22 cellular contexts compared by ENCODE assay signal in the genomic region with DNA sequence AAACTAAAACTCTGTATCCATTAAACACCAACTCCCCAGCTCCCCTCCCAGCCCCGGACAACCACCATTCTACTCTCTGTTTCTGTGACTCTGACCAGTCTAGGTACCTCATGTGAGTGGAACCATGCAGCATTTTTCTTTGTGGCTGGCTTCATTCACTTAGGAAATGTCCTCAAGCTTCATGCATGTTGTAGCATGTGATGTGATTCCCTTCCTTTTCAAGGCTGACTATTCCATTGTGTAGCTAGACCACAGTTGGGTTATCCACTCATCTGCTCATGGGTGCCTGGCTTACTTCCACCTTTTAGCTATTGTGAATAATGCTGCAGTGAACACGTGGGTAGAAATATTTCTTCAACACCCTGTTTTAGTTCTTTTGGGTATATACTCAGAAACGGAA. TPM values are rescaled to one million over a fixed set of nuclear protein-coding genes. Genes with fewer than 3 reads are reported as not detected.
A peak's percentile ranks its signal among the peaks of the same experiment; 100 is the strongest.
DNase-seq lines count a peak whose midpoint lies in the region; ATAC-seq, FAIRE-seq and TF ChIP-seq lines count a peak whose summit lies in the region.
"Had no signal": no experiment of that assay in that cellular context is flagged by ENCODE, and none has a peak within 500 bp of the region (broad histone marks: within the 10 kb centered on the region; RNA-seq: fewer than 3 reads in every experiment).

No MANE protein-coding gene starts in this region.

- ATAC-seq in GM18870 (IDR thresholded peaks at IDR 0.05; ENCODE audit: unreplicated experiment) (no peak), GM21367 (IDR thresholded peaks at IDR 0.05; ENCODE audit: unreplicated experiment) (no peak)
- ATAC-seq: HCT116 had no signal

- peaks cover 2% of the 10 kb centered on the region for H3K79me2 ChIP-seq in hepatocyte

- 94% methylated on average over 3 of the region's 3 CpGs for WGBS in hepatocyte (ENCODE audit: low lambda C conversion rate, missing lambda C conversion rate)
- WGBS in small intestine, 3 donors, result 93 to 95% (median 95%) methylated on average over 3 of the region's 3 CpGs

- FAIRE-seq in small intestine (lab: Jason Lieb, UNC), result no peak
- FAIRE-seq: A204.1, H1 had no signal

- no peaks in the 10 kb centered on the region for H3K9me3 ChIP-seq in hepatocyte (ENCODE audit: low read depth)
- no peaks in the 10 kb centered on the region for H3K9me3 ChIP-seq in small intestine (ENCODE audit: control insufficient read depth, low read depth)
- H3K9me3 ChIP-seq: BLaER1, SJSA1 had no signal

- peaks cover 42% of the 10 kb centered on the region for H3K36me3 Mint-ChIP-seq in endothelial cell (ENCODE audit: low read depth, unreplicated experiment)
- peaks cover 21% of the 10 kb centered on the region for H3K36me3 Mint-ChIP-seq in type B pancreatic cell

- in situ Hi-C loops in SK-MEL-5 (cut with HindIII; ENCODE audit: low pct_unique_long_range_greater_than_20kb, low sequenced_read_pairs), result no loop called here

- H3K27me3 Mint-ChIP-seq in endothelial cell (ENCODE audit: unreplicated experiment) (peaks cover 5% of the 10 kb centered on the region), type B pancreatic cell (no peaks in the 10 kb centered on the region)
- H3K27me3 Mint-ChIP-seq: CD4-positive, alpha-beta T cell had no signal

- no peak overlapping the region for H3K4me2 ChIP-seq in hepatocyte
- H3K4me2 ChIP-seq: BLaER1 had no signal

- no peaks in the 10 kb centered on the region for H4K20me1 ChIP-seq in hepatocyte (ENCODE audit: insufficient read depth, poor library complexity, severe bottlenecking)
- H4K20me1 ChIP-seq: BLaER1 had no signal

- H3K27me3 ChIP-seq in hepatocyte (no peaks in the 10 kb centered on the region), small intestine (ENCODE audit: control insufficient read depth in 2 of 2, insufficient read depth in 2 of 2, low read length in 2 of 2) (no peaks in the 10 kb centered on the region)
- H3K27me3 ChIP-seq: BLaER1, SJSA1 had no signal

- H3K4me3 ChIP-seq in hepatocyte (no peak overlapping the region), small intestine (ENCODE audit: low read depth in 1 of 2, low read length in 2 of 2) (no peak overlapping the region)
- H3K4me3 ChIP-seq: BLaER1, SJSA1 had no signal

- H3K4me3 Mint-ChIP-seq in endothelial cell (ENCODE audit: unreplicated experiment), result peak overlapping the region; percentile 42
- H3K4me3 Mint-ChIP-seq in type B pancreatic cell, result no peak overlapping the region
- H3K4me3 Mint-ChIP-seq: CD4-positive, alpha-beta T cell had no signal

- DNase-seq in SK-MEL-5 (ENCODE audit: low read depth, low spot score) (peak; percentile 75), endothelial cell (ENCODE audit: low spot score) (no peak), hepatocyte (ENCODE audit: low spot score) (no peak), type B pancreatic cell (ENCODE audit: extremely low spot score, unreplicated experiment) (peak; percentile 13), small intestine (no peak)
- DNase-seq: CD4-positive, alpha-beta T cell; DMS53; IMR-90; KG1; MM.1S; NCI-H1694; NCI-H2081; NCI-H2227 treated with DMSO at 0.1 percent for 48 hours; NCI-H526 treated with DMSO at 0.1 percent for 48 hours; RPMI8226 had no signal

- H3K36me3 ChIP-seq in hepatocyte (replicated peaks; ENCODE audit: insufficient read depth, low read depth), result no peaks in the 10 kb centered on the region
- H3K36me3 ChIP-seq in small intestine (ENCODE audit: control insufficient read depth in 2 of 2, insufficient read depth in 2 of 2, low read length in 2 of 2), result peaks cover 22 to 26% of the 10 kb centered on the region in 2 donors

- TF ChIP-seq CTCF in endothelial cell (IDR thresholded peaks at IDR 0.05; ENCODE audit: unreplicated experiment) (no peak), hepatocyte (IDR thresholded peaks at IDR 0.05; ENCODE audit: poor library complexity) (no peak), type B pancreatic cell (conservative IDR thresholded peaks at IDR 0.05) (no peak)

- H3K27ac Mint-ChIP-seq in endothelial cell (ENCODE audit: unreplicated experiment), result no peak overlapping the region
- no peak overlapping the region for H3K27ac Mint-ChIP-seq in type B pancreatic cell

- no peaks in the 10 kb centered on the region for H3K9me3 Mint-ChIP-seq in endothelial cell (ENCODE audit: unreplicated experiment)
- H3K9me3 Mint-ChIP-seq in type B pancreatic cell, result no peaks in the 10 kb centered on the region
- H3K9me3 Mint-ChIP-seq: CD4-positive, alpha-beta T cell had no signal

- H3K4me1 Mint-ChIP-seq in endothelial cell (ENCODE audit: unreplicated experiment), result peaks cover 3% of the 10 kb centered on the region
- peaks cover 5% of the 10 kb centered on the region for H3K4me1 Mint-ChIP-seq in type B pancreatic cell (ENCODE audit: unreplicated experiment)

- H3K9me2 ChIP-seq in hepatocyte (replicated peaks; ENCODE audit: insufficient read depth), result no peaks in the 10 kb centered on the region

- H3K4me1 ChIP-seq in hepatocyte (ENCODE audit: insufficient read depth) (no peaks in the 10 kb centered on the region), small intestine (ENCODE audit: control insufficient read depth in 2 of 2, insufficient read depth in 1 of 2, low read depth in 1 of 2, low read length in 1 of 2) (peaks cover 0 to 1% of the 10 kb centered on the region in 2 donors)
- H3K4me1 ChIP-seq: SJSA1 had no signal

- no peak overlapping the region for H2AFZ ChIP-seq in hepatocyte

- peak overlapping the region; percentile 47 for H3K27ac ChIP-seq in hepatocyte
- H3K27ac ChIP-seq in small intestine (ENCODE audit: low read depth in 1 of 2, low read length in 1 of 2), result no peak overlapping the region
- H3K27ac ChIP-seq: BLaER1, SJSA1 had no signal

RNA-seq across cellular contexts. Expression of a gene that starts 8.8 kb away (rescaled TPM):
- 66.6 and 75.5 TPM in 2 replicates for total RNA-seq in SK-MEL-5 (2014; rRNA removed; shearing (Covaris generic))
- polyA plus RNA-seq in SK-MEL-5 (2015; cell fraction: cytosol; rRNA removed), result 43.4 and 50.2 TPM in 2 replicates
- 100 and 127 TPM in 2 replicates for polyA plus RNA-seq in SK-MEL-5 (2015; cell fraction: nucleus; rRNA removed)
- total RNA-seq in endothelial cell (ENCODE audit: unreplicated experiment) (35.4 TPM), hepatocyte (42.4 and 52.0 TPM in 2 replicates), type B pancreatic cell (ENCODE audit: low replicate concordance) (50.3 and 56.2 TPM in 2 replicates)
- polyA plus RNA-seq in hepatocyte (61.2 and 77.0 TPM in 2 replicates), small intestine (100 to 1,000 TPM in 1 of 3 donors, 10 to 100 TPM in 2; 20.4 to 171 (median 95.7) TPM)

RNA-seq across cellular contexts. Expression of a gene that starts 41.5 kb away (rescaled TPM):
- 28.3 and 29.6 TPM in 2 replicates for total RNA-seq in SK-MEL-5 (2014; rRNA removed; shearing (Covaris generic))
- polyA plus RNA-seq in SK-MEL-5 (2015; cell fraction: cytosol; rRNA removed), result 23.3 and 29.6 TPM in 2 replicates
- polyA plus RNA-seq in SK-MEL-5 (2015; cell fraction: nucleus; rRNA removed), result 34.0 and 37.4 TPM in 2 replicates
- total RNA-seq in endothelial cell (ENCODE audit: unreplicated experiment), result 34.7 TPM
- 16.2 and 21.0 TPM in 2 replicates for total RNA-seq in hepatocyte
- 14.0 and 14.6 TPM in 2 replicates for polyA plus RNA-seq in hepatocyte
- total RNA-seq in type B pancreatic cell (ENCODE audit: low replicate concordance), result 14.7 and 16.3 TPM in 2 replicates
- polyA plus RNA-seq in small intestine, result 10 to 100 TPM; 14.4 to 31.1 (median 28.2) TPM

RNA-seq across cellular contexts. Expression of a gene that starts 47.6 kb away (rescaled TPM):
- 118 and 127 TPM in 2 replicates for total RNA-seq in SK-MEL-5 (2014; rRNA removed; shearing (Covaris generic))
- polyA plus RNA-seq in SK-MEL-5 (2015; cell fraction: cytosol; rRNA removed), result 197 and 208 TPM in 2 replicates
- 98.1 and 104 TPM in 2 replicates for polyA plus RNA-seq in SK-MEL-5 (2015; cell fraction: nucleus; rRNA removed)
- 73.6 TPM for total RNA-seq in endothelial cell (ENCODE audit: unreplicated experiment)
- 97.2 and 115 TPM in 2 replicates for total RNA-seq in hepatocyte
- 183 and 185 TPM in 2 replicates for polyA plus RNA-seq in hepatocyte
- total RNA-seq in type B pancreatic cell (ENCODE audit: low replicate concordance), result 51.8 and 62.9 TPM in 2 replicates
- 10 to 100 TPM; 66.6 to 97.1 (median 67.3) TPM for polyA plus RNA-seq in small intestine

Comparison
In these comparisons a context has a peak if more than half of its experiments do, and no peak if none do; other contexts are left out.
1. DNase-seq: peak in SK-MEL-5 (single experiment) and type B pancreatic cell (single experiment); none in endothelial cell (single experiment), hepatocyte (single experiment) and small intestine (single experiment).